ENCODE assay signal across 11 cellular contexts in genomic region chr22:19800761-19801244, GRCh38. TPM values are rescaled to one million over a fixed set of nuclear protein-coding genes. Genes with fewer than 3 reads are reported as not detected.
DNase-seq lines count a peak whose midpoint lies in the region; ATAC-seq and TF ChIP-seq lines count a peak whose summit lies in the region.
"Had no signal": no experiment of that assay in that cellular context is flagged by ENCODE, and none has a peak within 500 bp of the region (broad histone marks: within the 10 kb centered on the region; RNA-seq: fewer than 3 reads in every experiment).

No MANE protein-coding gene starts in this region.

- H4K5ac ChIP-seq in mesendoderm (ENCODE audit: low read length) = no peak overlapping the region

- peaks cover 2% of the 10 kb centered on the region for H3K36me3 Mint-ChIP-seq in endodermal cell (ENCODE audit: low read depth)
- peaks cover 3% of the 10 kb centered on the region for H3K36me3 Mint-ChIP-seq in activated CD8-positive, alpha-beta T cell treated with anti-CD3 and anti-CD28 coated beads for 36 hours (ENCODE audit: low read depth)

- no peak overlapping the region for H2BK120ac ChIP-seq in mesendoderm (ENCODE audit: low read depth, low read length)

- H3K79me1 ChIP-seq in mesendoderm (ENCODE audit: low read length) = no peaks in the 10 kb centered on the region

- H3K27me3 ChIP-seq in endodermal cell (ENCODE audit: control insufficient read depth, insufficient read depth, low read length, poor library complexity, severe bottlenecking) = no peaks in the 10 kb centered on the region
- no peaks in the 10 kb centered on the region for H3K27me3 ChIP-seq in mesendoderm (ENCODE audit: insufficient read depth, low read length, poor library complexity)
- no peaks in the 10 kb centered on the region for H3K27me3 ChIP-seq in colonic mucosa
- H3K27me3 ChIP-seq: pancreas had no signal

- intact Hi-C loops in colonic mucosa (cut with DNase I) = no loop called here
- intact Hi-C loops in activated CD8-positive, alpha-beta T cell treated with anti-CD3 and anti-CD28 coated beads for 36 hours (cut with micrococcal nuclease) = no loop called here

- H3K9me3 Mint-ChIP-seq in endodermal cell = no peaks in the 10 kb centered on the region
- H3K9me3 Mint-ChIP-seq in activated CD8-positive, alpha-beta T cell treated with anti-CD3 and anti-CD28 coated beads for 36 hours = no peaks in the 10 kb centered on the region
- H3K9me3 Mint-ChIP-seq: activated CD4-positive, alpha-beta T cell treated with anti-CD3 and anti-CD28 coated beads, Interleukin-2, amount 10 ng/mL, durations not matched to agents 24 days and 14 days had no signal

- H3K27me3 Mint-ChIP-seq in endodermal cell (ENCODE audit: insufficient read depth) = no peaks in the 10 kb centered on the region
- no peaks in the 10 kb centered on the region for H3K27me3 Mint-ChIP-seq in activated CD8-positive, alpha-beta T cell treated with anti-CD3 and anti-CD28 coated beads for 36 hours
- H3K27me3 Mint-ChIP-seq: activated CD4-positive, alpha-beta T cell treated with anti-CD3 and anti-CD28 coated beads, Interleukin-2, amount 10 ng/mL, durations not matched to agents 24 days and 14 days had no signal

- H3K27ac Mint-ChIP-seq in endodermal cell = no peak overlapping the region
- no peak overlapping the region for H3K27ac Mint-ChIP-seq in activated CD8-positive, alpha-beta T cell treated with anti-CD3 and anti-CD28 coated beads for 36 hours
- H3K27ac Mint-ChIP-seq: activated CD4-positive, alpha-beta T cell treated with anti-CD3 and anti-CD28 coated beads, Interleukin-2, amount 10 ng/mL, durations not matched to agents 24 days and 14 days had no signal

- no peak overlapping the region for H3K4me2 ChIP-seq in mesendoderm (ENCODE audit: low read length)

- H3K27ac ChIP-seq in endodermal cell (ENCODE audit: low read depth, low read length) (no peak overlapping the region), mesendoderm (ENCODE audit: low read depth, low read length) (no peak overlapping the region), colonic mucosa (no peak overlapping the region)
- H3K27ac ChIP-seq: pancreas had no signal

- CTCF ChIA-PET in activated CD8-positive, alpha-beta T cell treated with anti-CD3 and anti-CD28 coated beads for 36 hours (lab: Charles Lee) = interaction anchor here (1.4 kb wide), 1 partner anchor 70 kb away, joined by 5 read pairs; no protein-coding TSS in a partner anchor

- ATAC-seq in GM18868 (IDR thresholded peaks at IDR 0.05; ENCODE audit: unreplicated experiment) = no peak
- ATAC-seq in activated CD8-positive, alpha-beta T cell treated with anti-CD3 and anti-CD28 coated beads for 36 hours = no peak

- 85 to 92% methylated on average over 6 to 13 of the region's 13 CpGs for WGBS in endodermal cell (ENCODE audit: insufficient coverage in 1 of 2, insufficient read length in 1 of 2), 2 experiments
- no CpG with 5 or more reads among the region's 13 CpGs for WGBS in mesendoderm (ENCODE audit: extremely low coverage, insufficient coverage, low lambda C conversion rate)

- DNase-seq in EH (ENCODE audit: low read depth) (peak; percentile 61), NCI-H69 (lab: John Stamatoyannopoulos, UW) (peak; percentile 17), endodermal cell (peak; percentile 82), mesendoderm (peak; percentile 62), LoVo (ENCODE audit: low spot score) (no peak), colonic mucosa (no peak)
- no peak for DNase-seq in activated CD8-positive, alpha-beta T cell treated with anti-CD3 and anti-CD28 coated beads for 36 hours
- DNase-seq: activated CD4-positive, alpha-beta T cell treated with anti-CD3 and anti-CD28 coated beads, Interleukin-2, amount 10 ng/mL, durations not matched to agents 24 days and 14 days; hypothalamus had no signal

- H3K36me3 ChIP-seq in endodermal cell (ENCODE audit: control insufficient read depth, insufficient read depth, low read length) (no peaks in the 10 kb centered on the region), mesendoderm (ENCODE audit: control insufficient read depth, insufficient read depth, low read length) (no peaks in the 10 kb centered on the region), colonic mucosa (no peaks in the 10 kb centered on the region)
- H3K36me3 ChIP-seq: pancreas had no signal

- H2AK5ac ChIP-seq in mesendoderm (ENCODE audit: low read length) = no peak overlapping the region

- H3K4me1 Mint-ChIP-seq in endodermal cell = no peaks in the 10 kb centered on the region
- H3K4me1 Mint-ChIP-seq in activated CD8-positive, alpha-beta T cell treated with anti-CD3 and anti-CD28 coated beads for 36 hours (ENCODE audit: low read depth) = no peaks in the 10 kb centered on the region
- H3K4me1 Mint-ChIP-seq: activated CD4-positive, alpha-beta T cell treated with anti-CD3 and anti-CD28 coated beads, Interleukin-2, amount 10 ng/mL, durations not matched to agents 24 days and 14 days had no signal

- TF ChIP-seq CTCF in endodermal cell (conservative IDR thresholded peaks at IDR 0.05) (peak; percentile 75), colonic mucosa (IDR thresholded peaks at IDR 0.05) (no peak)
- TF ChIP-seq CTCF in activated CD8-positive, alpha-beta T cell treated with anti-CD3 and anti-CD28 coated beads for 36 hours (IDR thresholded peaks at IDR 0.05) = no peak

- H3K23ac ChIP-seq in mesendoderm (ENCODE audit: low read length) = no peak overlapping the region

- H3K4me3 Mint-ChIP-seq in endodermal cell = no peak overlapping the region
- no peak overlapping the region for H3K4me3 Mint-ChIP-seq in activated CD8-positive, alpha-beta T cell treated with anti-CD3 and anti-CD28 coated beads for 36 hours
- H3K4me3 Mint-ChIP-seq: activated CD4-positive, alpha-beta T cell treated with anti-CD3 and anti-CD28 coated beads, Interleukin-2, amount 10 ng/mL, durations not matched to agents 24 days and 14 days had no signal

- H3K4me1 ChIP-seq in endodermal cell (ENCODE audit: control insufficient read depth, insufficient read depth, low read length) (no peaks in the 10 kb centered on the region), mesendoderm (ENCODE audit: control insufficient read depth, low read depth, low read length) (no peaks in the 10 kb centered on the region), colonic mucosa (no peaks in the 10 kb centered on the region)
- H3K4me1 ChIP-seq: pancreas had no signal

- H3K9me3 ChIP-seq in endodermal cell (ENCODE audit: control insufficient read depth, low read length) (no peaks in the 10 kb centered on the region), colonic mucosa (no peaks in the 10 kb centered on the region)
- H3K9me3 ChIP-seq: pancreas had no signal

- no peak overlapping the region for H2BK15ac ChIP-seq in mesendoderm (replicated peaks; ENCODE audit: low read depth)

- no peak overlapping the region for H2BK5ac ChIP-seq in mesendoderm (ENCODE audit: low read length)

- H3K79me2 ChIP-seq in mesendoderm (ENCODE audit: control insufficient read depth, insufficient read depth, low read length) = no peaks in the 10 kb centered on the region

- H3K18ac ChIP-seq in mesendoderm (ENCODE audit: low read length) = no peak overlapping the region

- no peak overlapping the region for H3K9ac ChIP-seq in endodermal cell (ENCODE audit: extremely low read depth, low read length, poor library complexity, severe bottlenecking)
- no peak overlapping the region for H3K9ac ChIP-seq in mesendoderm (ENCODE audit: low read length)
- H3K9ac ChIP-seq in colonic mucosa (ENCODE audit: low read depth in 2 of 2, low read length in 2 of 2) = no peak overlapping the region

- H3K4me3 ChIP-seq in endodermal cell (ENCODE audit: low read length) = no peak overlapping the region
- no peak overlapping the region for H3K4me3 ChIP-seq in mesendoderm (ENCODE audit: low read length)
- no peak overlapping the region for H3K4me3 ChIP-seq in colonic mucosa
- H3K4me3 ChIP-seq: pancreas had no signal

- no peak overlapping the region for H4K8ac ChIP-seq in mesendoderm (ENCODE audit: low read depth, low read length)

- no peak overlapping the region for H3K56ac ChIP-seq in mesendoderm (ENCODE audit: low read length)

- no peak overlapping the region for H3K4ac ChIP-seq in mesendoderm (ENCODE audit: low read depth, low read length)

- POLR2A ChIA-PET in activated CD8-positive, alpha-beta T cell treated with anti-CD3 and anti-CD28 coated beads for 36 hours (lab: Charles Lee) = interaction anchor here (0.8 kb wide), 1 partner anchor 9 kb away, joined by 3 read pairs; no protein-coding TSS in a partner anchor

RNA-seq across cellular contexts. Expression of gene TBX1, which starts 40.2 kb away (rescaled TPM):
- total RNA-seq in endodermal cell (1 to 10 TPM in 1 of 2 donors, not detected in 1; 1.3 TPM), colonic mucosa (1 to 10 TPM in 1 of 2 donors, under 1 TPM in 1; 0.80 to 1.9 TPM)
- 0.75 TPM for polyA plus RNA-seq in endodermal cell (2013, experiment 1 of 2)
- polyA plus RNA-seq in endodermal cell (2013, experiment 2 of 2) = 1.2 TPM
- 0.03 TPM for polyA plus RNA-seq in mesendoderm (2013, experiment 1 of 2)
- 0.10 TPM for polyA plus RNA-seq in mesendoderm (2013, experiment 2 of 2)
- not detected for total RNA-seq in activated CD8-positive, alpha-beta T cell treated with anti-CD3 and anti-CD28 coated beads for 36 hours
- total RNA-seq: activated CD4-positive, alpha-beta T cell treated with anti-CD3 and anti-CD28 coated beads, Interleukin-2, amount 10 ng/mL, durations not matched to agents 24 days and 14 days had no signal

RNA-seq across cellular contexts. Expression of gene GNB1L, which starts 53.9 kb away (rescaled TPM):
- total RNA-seq in endodermal cell (10 to 100 TPM in 1 of 2 donors, 1 to 10 TPM in 1; 9.5 to 12.2 TPM), colonic mucosa (10 to 100 TPM in 1 of 2 donors, 1 to 10 TPM in 1; 4.4 to 10.2 TPM)
- 10.1 TPM for polyA plus RNA-seq in endodermal cell (2013, experiment 1 of 2)
- polyA plus RNA-seq in endodermal cell (2013, experiment 2 of 2) = 7.7 TPM
- 4.7 TPM for polyA plus RNA-seq in mesendoderm (2013, experiment 1 of 2)
- polyA plus RNA-seq in mesendoderm (2013, experiment 2 of 2) = 4.2 TPM
- total RNA-seq in activated CD8-positive, alpha-beta T cell treated with anti-CD3 and anti-CD28 coated beads for 36 hours = 10 to 100 TPM; 16.2 to 17.4 TPM

RNA-seq across cellular contexts. Expression of gene RTL10, which starts 53.9 kb away (rescaled TPM):
- total RNA-seq in endodermal cell = 10 to 100 TPM; 20.6 to 22.2 TPM
- polyA plus RNA-seq in endodermal cell (2013, experiment 1 of 2) = 12.4 TPM
- 12.1 TPM for polyA plus RNA-seq in endodermal cell (2013, experiment 2 of 2)
- 7.4 TPM for polyA plus RNA-seq in mesendoderm (2013, experiment 1 of 2)
- 7.6 TPM for polyA plus RNA-seq in mesendoderm (2013, experiment 2 of 2)
- total RNA-seq in colonic mucosa = 10 to 100 TPM in 1 of 2 donors, 1 to 10 TPM in 1; 9.7 to 14.1 TPM
- total RNA-seq in activated CD8-positive, alpha-beta T cell treated with anti-CD3 and anti-CD28 coated beads for 36 hours = 10 to 100 TPM; 14.7 to 17.4 TPM

Comparison
In these comparisons a context has a peak if more than half of its experiments do, and no peak if none do; other contexts are left out.
1. DNase-seq: peak in EH (single experiment), NCI-H69 (single experiment), endodermal cell (single experiment) and mesendoderm (single experiment); none in LoVo (single experiment), colonic mucosa (single experiment) and activated CD8-positive, alpha-beta T cell treated with anti-CD3 and anti-CD28 coated beads for 36 hours (single experiment).